26 cellular contexts compared by ENCODE assay signal in genomic region chr18:3124822-3125221, GRCh38.
"Had no signal": no experiment of that assay in that cellular context is flagged by ENCODE, and none has a peak within 500 bp of the region (broad histone marks: within the 10 kb centered on the region; RNA-seq: fewer than 3 reads in every experiment).

No MANE protein-coding gene starts in this region.

- ATAC-seq: effector memory CD8-positive, alpha-beta T cell; esophagus mucosa; foreskin keratinocyte; gastrocnemius medialis; gastroesophageal sphincter; heart left ventricle; heart right ventricle had no signal

- H3K4me3 Mint-ChIP-seq: dendritic cell treated with granulocyte-macrophage colony-stimulating factor and Interleukin-4, amounts not matched to agents 40 ng/mL and 50 ng/mL, for 4 days; effector memory CD8-positive, alpha-beta T cell; endodermal cell had no signal

- H3K9me3 Mint-ChIP-seq: dendritic cell treated with granulocyte-macrophage colony-stimulating factor and Interleukin-4, amounts not matched to agents 40 ng/mL and 50 ng/mL, for 4 days; effector memory CD8-positive, alpha-beta T cell had no signal

- H3K27me3 Mint-ChIP-seq: dendritic cell treated with granulocyte-macrophage colony-stimulating factor and Interleukin-4, amounts not matched to agents 40 ng/mL and 50 ng/mL, for 4 days; effector memory CD8-positive, alpha-beta T cell had no signal

- DNase-seq: colonic mucosa; cortex of kidney; dermis blood vessel endothelial cell; dorsolateral prefrontal cortex; effector CD4-positive, alpha-beta T cell; effector CD8-positive, alpha-beta T cell; effector memory CD4-positive, alpha-beta T cell; effector memory CD8-positive, alpha-beta T cell; endodermal cell; erythroblast; esophagus squamous epithelium; foreskin fibroblast; foreskin keratinocyte; foreskin melanocyte; gastrocnemius medialis; glutamatergic neuron; head of caudate nucleus; heart left ventricle; heart right ventricle had no signal

- FAIRE-seq: colon, endometrium, endothelial cell of umbilical vein, frontal cortex had no signal

- H3K27ac Mint-ChIP-seq: dendritic cell treated with granulocyte-macrophage colony-stimulating factor and Interleukin-4, amounts not matched to agents 40 ng/mL and 50 ng/mL, for 4 days; endodermal cell had no signal
